ENCODE assay signal across 8 cellular contexts in the genomic region with DNA sequence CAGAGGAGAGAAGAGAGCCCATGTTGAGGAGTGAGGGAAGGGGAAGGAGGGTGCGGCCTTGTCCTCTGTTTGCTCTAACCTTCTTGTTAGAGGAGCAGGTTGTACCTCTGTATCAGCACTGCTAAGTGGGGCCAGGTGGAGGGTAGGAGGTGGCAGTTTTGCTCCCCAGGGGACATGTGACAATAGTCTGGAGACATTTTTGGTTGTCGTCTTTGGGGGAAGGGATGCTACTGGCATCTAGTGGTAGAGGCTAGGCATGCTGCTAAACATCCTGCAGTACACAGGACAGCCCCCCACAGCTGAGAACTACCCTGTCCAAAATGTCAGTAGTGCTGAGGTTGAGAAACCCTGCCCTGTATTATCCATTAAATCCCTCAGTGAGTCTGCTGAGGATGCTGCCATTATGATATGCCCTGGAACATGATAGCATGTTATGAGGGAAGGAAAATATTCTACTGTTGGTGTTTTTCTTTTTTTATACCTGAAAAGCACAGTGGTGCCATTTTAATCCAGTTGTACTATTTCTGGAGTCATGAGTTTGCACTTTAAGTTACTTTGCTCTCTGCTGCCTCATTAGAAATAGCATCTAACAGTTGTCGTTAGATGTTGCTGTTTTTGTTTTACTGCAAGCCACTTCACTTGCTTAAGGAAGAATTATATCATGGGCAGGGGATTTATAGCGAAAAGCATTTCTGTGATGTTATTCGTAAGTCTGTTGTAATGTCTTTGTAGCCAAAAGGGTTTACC.
DNase-seq lines count a peak whose midpoint lies in the region; ATAC-seq and TF ChIP-seq lines count a peak whose summit lies in the region.

No MANE protein-coding gene starts in this region.

- intact Hi-C loops in head of caudate nucleus (cut with DNase I), result loop anchor here (5.0 kb wide), 1 partner anchor 98 kb away; a partner anchor contains a TSS

- no peaks in the 10 kb centered on the region for H3K36me3 ChIP-seq in WERI-Rb-1

- CTCF ChIA-PET in GM10248 (lab: Yijun Ruan, JAX), result interaction anchor here (0.8 to 2.4 kb wide), 5 partner anchors 7 to 23 kb away, joined by 3 to 7 read pairs (median 3); no protein-coding TSS in a partner anchor

- no peaks in the 10 kb centered on the region for H3K9me3 ChIP-seq in WERI-Rb-1 (ENCODE audit: severe bottlenecking)

- ATAC-seq in HG03521 (IDR thresholded peaks at IDR 0.05; ENCODE audit: unreplicated experiment), result peak; percentile 40

- no peak overlapping the region for H3K4me3 ChIP-seq in WERI-Rb-1 (ENCODE audit: low read depth, low read length)

- POLR2A ChIA-PET in GM10248 (lab: Yijun Ruan, JAX), result no interaction called here

- no peaks in the 10 kb centered on the region for H3K27me3 ChIP-seq in WERI-Rb-1 (ENCODE audit: insufficient read depth, low read depth, severe bottlenecking)

- no peak overlapping the region for H3K27ac ChIP-seq in WERI-Rb-1

- TF ChIP-seq CTCF in GM10248 (IDR thresholded peaks at IDR 0.05; ENCODE audit: control extremely low read depth, extremely low read depth, low read depth, missing control alignments) (peak; percentile 63), GM20000 (IDR thresholded peaks at IDR 0.05; ENCODE audit: extremely low read depth, missing control alignments) (peak; percentile 45), WERI-Rb-1 (IDR thresholded peaks at IDR 0.05; ENCODE audit: low read depth, low read length) (peak; percentile 84)

- DNase-seq in GM10248 (ENCODE audit: extremely low spot score), result peak; percentile 39
- peak; percentile 34 for DNase-seq in GM20000 (ENCODE audit: low spot score)
- DNase-seq in WERI-Rb-1, result peak; percentile 46
- peak in 24 of 42 donors; percentile 5 to 60 (median 24) for DNase-seq in head of caudate nucleus
- peak; percentile 3 for DNase-seq in stimulated activated CD4-positive, alpha-beta T cell treated with anti-CD3 and anti-CD28 coated beads, Interleukin-2, amount 100 ng/mL, for 4 hours (ENCODE audit: low read depth)
- no peak for DNase-seq in HuH-7 (ENCODE audit: low spot score)
- no peak for DNase-seq in DMS79 treated with DMSO at 0.1 percent for 48 hours (lab: John Stamatoyannopoulos, UW)

Comparison
In these comparisons a context has a peak if more than half of its experiments do, and no peak if none do; other contexts are left out.
1. DNase-seq: peak in GM10248 (single experiment), GM20000 (single experiment), WERI-Rb-1 (single experiment), head of caudate nucleus (24 of 42) and stimulated activated CD4-positive, alpha-beta T cell treated with anti-CD3 and anti-CD28 coated beads, Interleukin-2, amount 100 ng/mL, for 4 hours (single experiment); none in HuH-7 (single experiment) and DMS79 treated with DMSO at 0.1 percent for 48 hours (single experiment).
2. Peak in every context shown above with its lines, with median percentiles within 50 percentile points of each other: CTCF ChIP-seq.